ENCODE assay signal across 37 cellular contexts in genomic region chr2:63710732-63711131, GRCh38.
DNase-seq lines count a peak whose midpoint lies in the region; ATAC-seq, FAIRE-seq and TF ChIP-seq lines count a peak whose summit lies in the region.
"Had no signal": no experiment of that assay in that cellular context is flagged by ENCODE, and none has a peak within 500 bp of the region (broad histone marks: within the 10 kb centered on the region; RNA-seq: fewer than 3 reads in every experiment).

No MANE protein-coding gene starts in this region.

- H3K4me3 ChIP-seq in psoas muscle (no peak overlapping the region), gastrocnemius medialis (no peak overlapping the region), skeletal muscle tissue (ENCODE audit: low read length in 3 of 3) (no peak overlapping the region), pancreas (no peak overlapping the region)
- H3K4me3 ChIP-seq: A549; BLaER1; BLaER1 treated with 17β-estradiol and CSF1 and Interleukin-3, amounts not matched to agents 10 nM and 100 nM had no signal

- H3K4me1 ChIP-seq in psoas muscle (peaks cover 21% of the 10 kb centered on the region), gastrocnemius medialis (peaks cover 41 to 43% of the 10 kb centered on the region in 2 donors), skeletal muscle tissue (ENCODE audit: control insufficient read depth in 3 of 3, insufficient read depth in 3 of 3, low read length in 3 of 3) (peaks cover 30 to 37% (median 32%) of the 10 kb centered on the region in 3 donors), pancreas (no peaks in the 10 kb centered on the region)
- H3K4me1 ChIP-seq: BE2C, Caco-2 had no signal

- no peaks in the 10 kb centered on the region for H3K4me1 Mint-ChIP-seq in activated CD4-positive, alpha-beta T cell treated with anti-CD3 and anti-CD28 coated beads, Interleukin-2, amount 10 ng/mL, durations not matched to agents 24 days and 14 days
- H3K4me1 Mint-ChIP-seq: B cell; CD4-positive, alpha-beta memory T cell; CD4-positive, CD25-positive, alpha-beta regulatory T cell; CD8-positive, alpha-beta memory T cell had no signal

- TF ChIP-seq CTCF in psoas muscle (IDR thresholded peaks at IDR 0.05), result no peak
- no peak for TF ChIP-seq CTCF in gastrocnemius medialis (IDR thresholded peaks at IDR 0.05 in 4 of 5, conservative IDR thresholded peaks at IDR 0.05 in 1 of 5)
- TF ChIP-seq CTCF in pancreas (IDR thresholded peaks at IDR 0.05), result no peak

- H3K36me3 ChIP-seq in psoas muscle (ENCODE audit: insufficient read depth in 1 of 2, low read depth in 1 of 2) (no peaks in the 10 kb centered on the region), gastrocnemius medialis (no peaks in the 10 kb centered on the region), skeletal muscle tissue (ENCODE audit: control insufficient read depth in 3 of 3, insufficient read depth in 3 of 3, low read length in 3 of 3) (no peaks in the 10 kb centered on the region), pancreas (no peaks in the 10 kb centered on the region)
- H3K36me3 ChIP-seq: BE2C; BLaER1; BLaER1 treated with 17β-estradiol and CSF1 and Interleukin-3, amounts not matched to agents 10 nM and 100 nM had no signal

- no peak overlapping the region for H3K4me3 Mint-ChIP-seq in activated CD4-positive, alpha-beta T cell treated with anti-CD3 and anti-CD28 coated beads, Interleukin-2, amount 10 ng/mL, durations not matched to agents 24 days and 14 days
- H3K4me3 Mint-ChIP-seq: B cell; CD14-positive monocyte; CD4-positive, alpha-beta memory T cell; CD4-positive, alpha-beta T cell; CD4-positive, CD25-positive, alpha-beta regulatory T cell; CD8-positive, alpha-beta memory T cell; CD8-positive, alpha-beta T cell had no signal

- intact Hi-C loops in left ventricle myocardium superior (cut with micrococcal nuclease), result no loop called here
- intact Hi-C loops in Right ventricle myocardium inferior (cut with DNase I), result no loop called here
- intact Hi-C loops in psoas muscle (cut with DNase I), result loop anchor here in 1 of 2 donors (5.0 kb wide), 1 partner anchor 132 kb away; the partner anchor contains the start of gene UGP2
- intact Hi-C loops in gastrocnemius medialis (cut with DNase I; ENCODE audit: low total_unique reads), result loop anchor here (5.0 kb wide), 1 partner anchor 132 kb away; the partner anchor contains the start of gene UGP2
- intact Hi-C loops in pancreas (cut with DNase I), result no loop called here
- intact Hi-C loops in activated CD4-positive, alpha-beta T cell treated with anti-CD3 and anti-CD28 coated beads, Interleukin-2, amount 10 ng/mL, durations not matched to agents 24 days and 14 days (cut with micrococcal nuclease), result no loop called here
- intact Hi-C loops in left colon (cut with DNase I, micrococcal nuclease), result no loop called here

- in situ Hi-C loops in gastrocnemius medialis (cut with MboI; ENCODE audit: low sequenced_read_pairs in 4 of 4), result no loop called here

- H3K27ac ChIP-seq in psoas muscle (peak overlapping the region; percentile 77), gastrocnemius medialis (peak overlapping the region; percentile 51 to 74 (median 64)), skeletal muscle tissue (ENCODE audit: low read depth, low read length) (peak overlapping the region; percentile 79), pancreas (no peak overlapping the region)
- H3K27ac ChIP-seq: 22Rv1; A549; BLaER1; BLaER1 treated with 17β-estradiol and CSF1 and Interleukin-3, amounts not matched to agents 10 nM and 100 nM; C4-2B had no signal

- 27 to 34% (median 32%) methylated on average over 1 of the region's 1 CpG for WGBS in psoas muscle, 3 donors
- WGBS in pancreas, 2 donors, result 71 to 96% methylated on average over 1 of the region's 1 CpG

- peak overlapping the region in 2 of 3 donors; percentile 3 to 58 for H3K9ac ChIP-seq in skeletal muscle tissue (ENCODE audit: low read depth in 1 of 3, low read length in 3 of 3)
- H3K9ac ChIP-seq: BLaER1; BLaER1 treated with 17β-estradiol and CSF1 and Interleukin-3, amounts not matched to agents 10 nM and 100 nM had no signal

- peaks cover 3% of the 10 kb centered on the region for H3K27me3 Mint-ChIP-seq in activated CD4-positive, alpha-beta T cell treated with anti-CD3 and anti-CD28 coated beads, Interleukin-2, amount 10 ng/mL, durations not matched to agents 24 days and 14 days
- H3K27me3 Mint-ChIP-seq: CD4-positive, alpha-beta T cell had no signal

- no peaks in the 10 kb centered on the region for H3K36me3 Mint-ChIP-seq in activated CD4-positive, alpha-beta T cell treated with anti-CD3 and anti-CD28 coated beads, Interleukin-2, amount 10 ng/mL, durations not matched to agents 24 days and 14 days (ENCODE audit: low read depth)
- H3K36me3 Mint-ChIP-seq: CD14-positive monocyte; CD4-positive, alpha-beta memory T cell; CD4-positive, CD25-positive, alpha-beta regulatory T cell; CD8-positive, alpha-beta memory T cell; CD8-positive, alpha-beta T cell had no signal

- TF ChIP-seq POLR2A in gastrocnemius medialis (IDR thresholded peaks at IDR 0.05), result no peak

- H3K9me3 ChIP-seq in psoas muscle, result no peaks in the 10 kb centered on the region
- no peaks in the 10 kb centered on the region for H3K9me3 ChIP-seq in gastrocnemius medialis
- no peaks in the 10 kb centered on the region for H3K9me3 ChIP-seq in skeletal muscle tissue (ENCODE audit: control insufficient read depth in 3 of 3, low read length in 3 of 3)
- H3K9me3 ChIP-seq in pancreas, result no peaks in the 10 kb centered on the region
- H3K9me3 ChIP-seq: A549, BE2C, Caco-2 had no signal

- DNase-seq in left ventricle myocardium superior (no peak), Right ventricle myocardium inferior (ENCODE audit: missing footprints) (no peak), psoas muscle (no peak), gastrocnemius medialis (no peak), pancreas (no peak), left colon (no peak)
- no peak for DNase-seq in activated CD4-positive, alpha-beta T cell treated with anti-CD3 and anti-CD28 coated beads, Interleukin-2, amount 10 ng/mL, durations not matched to agents 24 days and 14 days
- DNase-seq: 8988T; ACHN; AML-193; BE2C; C1 segment of cervical spinal cord; Caco-2; Calu3; CD4-positive, alpha-beta memory T cell; CD4-positive, alpha-beta T cell; CD4-positive, CD25-positive, alpha-beta regulatory T cell; CD8-positive, alpha-beta memory T cell; CD8-positive, alpha-beta T cell; COR-L47; DMS 273 treated with DMSO at 0.1 percent for 48 hours; DMS153; DMS53; DMS79; DMS79 treated with DMSO at 0.1 percent for 48 hours; DND-41; EL had no signal

- no peaks in the 10 kb centered on the region for H3K27me3 ChIP-seq in psoas muscle (ENCODE audit: insufficient read depth in 3 of 3, low read length in 2 of 3)
- no peaks in the 10 kb centered on the region for H3K27me3 ChIP-seq in gastrocnemius medialis
- H3K27me3 ChIP-seq in skeletal muscle tissue (ENCODE audit: control insufficient read depth in 3 of 3, insufficient read depth in 3 of 3, low read length in 3 of 3), result no peaks in the 10 kb centered on the region
- no peaks in the 10 kb centered on the region for H3K27me3 ChIP-seq in pancreas
- H3K27me3 ChIP-seq: BE2C; BLaER1; BLaER1 treated with 17β-estradiol and CSF1 and Interleukin-3, amounts not matched to agents 10 nM and 100 nM had no signal

- no peaks in the 10 kb centered on the region for H3K9me3 Mint-ChIP-seq in activated CD4-positive, alpha-beta T cell treated with anti-CD3 and anti-CD28 coated beads, Interleukin-2, amount 10 ng/mL, durations not matched to agents 24 days and 14 days
- H3K9me3 Mint-ChIP-seq: CD4-positive, alpha-beta T cell; CD4-positive, CD25-positive, alpha-beta regulatory T cell; CD8-positive, alpha-beta memory T cell had no signal

- H3K27ac Mint-ChIP-seq in activated CD4-positive, alpha-beta T cell treated with anti-CD3 and anti-CD28 coated beads, Interleukin-2, amount 10 ng/mL, durations not matched to agents 24 days and 14 days, result no peak overlapping the region
- H3K27ac Mint-ChIP-seq: B cell; CD14-positive monocyte; CD4-positive, alpha-beta memory T cell; CD4-positive, alpha-beta T cell; CD8-positive, alpha-beta memory T cell; CD8-positive, alpha-beta T cell had no signal

- FAIRE-seq in pancreas (lab: Jason Lieb, UNC), result no peak
- FAIRE-seq: A204.1, A549, D721Med had no signal

- ATAC-seq in left ventricle myocardium superior (peak; percentile 50), Right ventricle myocardium inferior (no peak), psoas muscle (peak; percentile 54 to 77 (median 62)), gastrocnemius medialis (peak; percentile 54 to 64), pancreas (no peak), left colon (no peak)
- ATAC-seq: A549; CD8-positive, alpha-beta T cell had no signal

Comparison
In these comparisons a context has a peak if more than half of its experiments do, and no peak if none do; other contexts are left out.
1. ATAC-seq: peak in left ventricle myocardium superior (single experiment), psoas muscle (4 of 4) and gastrocnemius medialis (2 of 2); none in Right ventricle myocardium inferior (single experiment), pancreas (0 of 4) and left colon (single experiment).
2. H3K27ac ChIP-seq: peak in psoas muscle (single experiment), gastrocnemius medialis (4 of 4) and skeletal muscle tissue (single experiment); none in pancreas (0 of 4).